In the genomic region with DNA sequence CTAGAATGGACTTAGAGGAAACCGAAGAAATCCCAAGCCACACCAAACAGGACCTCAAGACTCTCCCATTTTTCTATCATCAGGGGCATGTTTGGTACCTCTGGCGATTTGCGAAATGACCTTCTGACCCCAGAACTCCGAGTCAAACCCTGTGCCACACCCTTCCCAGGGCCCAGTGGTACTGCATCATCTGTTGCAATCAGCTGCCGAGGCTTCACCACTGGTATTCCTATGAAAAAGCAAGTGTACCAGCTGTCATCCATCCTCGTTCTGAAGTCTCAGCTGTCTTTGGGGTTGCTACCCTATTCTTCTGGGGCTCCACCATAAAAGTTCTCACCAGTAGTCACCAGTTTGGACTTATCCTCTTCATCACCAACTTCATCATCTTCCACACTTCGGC, we compare ENCODE assay signal across 20 cellular contexts.
"Had no signal": no experiment of that assay in that cellular context is flagged by ENCODE, and none has a peak within 500 bp of the region (broad histone marks: within the 10 kb centered on the region; RNA-seq: fewer than 3 reads in every experiment).

No MANE protein-coding gene starts in this region.

- H2AFZ ChIP-seq: hepatocyte had no signal

- H3K79me2 ChIP-seq: hepatocyte had no signal

- H3K27me3 ChIP-seq: colonic mucosa, hepatocyte had no signal

- H3K4me3 Mint-ChIP-seq: endodermal cell, natural killer cell, neural crest cell, type B pancreatic cell had no signal

- H3K27me3 Mint-ChIP-seq: stimulated activated naive B cell treated with anti-CD40 and anti-IgM and Interleukin-4, amounts not matched to agents 10 μg/mL and 1 μg/mL and 100 μg/mL, for 72 hours; type B pancreatic cell had no signal

- DNase-seq: colonic mucosa; effector CD4-positive, alpha-beta T cell; endodermal cell; foreskin melanocyte; head of caudate nucleus; kidney; left cardiac atrium; left ventricle myocardium inferior; lower lobe of right lung; mesenchymal stem cell; natural killer cell; posterior cingulate gyrus; small intestine; stimulated activated CD4-positive, alpha-beta T cell treated with anti-CD3 and anti-CD28 coated beads, Interleukin-12 subunit alpha, Interleukin-12 subunit beta, amount 100 ng/mL, for 4 hours; stimulated activated CD4-positive, alpha-beta T cell treated with anti-CD3 and anti-CD28 coated beads, Interleukin-2, amount 100 ng/mL, for 48 hours; stimulated activated naive B cell treated with anti-CD40 and anti-IgM and Interleukin-4, amounts not matched to agents 10 μg/mL and 1 μg/mL and 100 μg/mL, for 72 hours had no signal

- H3K4me1 ChIP-seq: colonic mucosa, left ventricle myocardium inferior, lower lobe of right lung had no signal

- H3K27ac Mint-ChIP-seq: endodermal cell, natural killer cell, type B pancreatic cell had no signal

- H3K4me3 ChIP-seq: colonic mucosa, hepatocyte, left ventricle myocardium inferior, lower lobe of right lung had no signal

- H3K9me3 Mint-ChIP-seq: endodermal cell; natural killer cell; neural crest cell; stimulated activated naive B cell treated with anti-CD40 and anti-IgM and Interleukin-4, amounts not matched to agents 10 μg/mL and 1 μg/mL and 100 μg/mL, for 72 hours; type B pancreatic cell had no signal

- H3K9me3 ChIP-seq: colonic mucosa, left ventricle myocardium inferior, lower lobe of right lung had no signal

- ATAC-seq: left cardiac atrium; lower lobe of right lung; natural killer cell; sciatic nerve; stimulated activated naive B cell treated with anti-CD40 and anti-IgM and Interleukin-4, amounts not matched to agents 10 μg/mL and 1 μg/mL and 100 μg/mL, for 72 hours had no signal

- H3K4me2 ChIP-seq: hepatocyte had no signal

- H3K27ac ChIP-seq: colonic mucosa, hepatocyte, left ventricle myocardium inferior, lower lobe of right lung had no signal

- H3K4me1 Mint-ChIP-seq: natural killer cell had no signal
